1 cellular context compared by ENCODE assay signal in the genomic region with DNA sequence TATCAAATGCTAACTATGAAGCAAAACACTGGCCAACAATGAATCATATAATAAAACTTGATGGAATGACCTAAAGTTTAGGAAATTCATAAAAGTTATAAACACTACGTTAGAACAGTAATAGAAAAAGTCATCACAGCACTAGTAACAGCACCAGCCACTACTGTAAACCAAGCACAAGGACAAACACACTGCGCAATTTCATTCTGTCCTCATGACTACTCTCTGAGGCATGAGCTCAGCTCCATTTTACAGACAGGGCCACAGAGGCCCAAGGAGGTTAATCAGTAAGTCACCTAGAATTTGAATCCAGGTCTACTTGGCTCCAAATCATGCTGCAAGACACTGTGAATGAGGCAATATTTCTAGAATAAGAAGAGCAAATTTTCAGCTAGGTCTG.
TF ChIP-seq lines count a peak whose summit lies in the region.

No MANE protein-coding gene starts in this region.

TF ChIP-seq in K562, 482 proteins besides CTCF, POLR2A, EP300 and RAD21:
- TF ChIP-seq RBM25 (IDR thresholded peaks at IDR 0.05; ENCODE audit: low read depth, low read length, severe bottlenecking) (peak; percentile 22), DNMT1 (IDR thresholded peaks at IDR 0.05) (no peak)
